In genomic region chr10:83310688-83311087, GRCh38 we compare ENCODE assay signal across 20 cellular contexts.
DNase-seq lines count a peak whose midpoint lies in the region; TF ChIP-seq lines count a peak whose summit lies in the region.
"Had no signal": no experiment of that assay in that cellular context is flagged by ENCODE, and none has a peak within 500 bp of the region (broad histone marks: within the 10 kb centered on the region; RNA-seq: fewer than 3 reads in every experiment).

No MANE protein-coding gene starts in this region.

- no peak overlapping the region for H2AK5ac ChIP-seq in H9 (ENCODE audit: insufficient read length, low read length)

- no peaks in the 10 kb centered on the region for H3K79me1 ChIP-seq in H9 (ENCODE audit: insufficient read depth, low read depth, low read length, poor library complexity, severe bottlenecking)

- no peaks in the 10 kb centered on the region for H3K4me1 ChIP-seq in H9 (ENCODE audit: insufficient read depth, low read length)
- H3K4me1 ChIP-seq: BE2C had no signal

- no peak overlapping the region for H2AFZ ChIP-seq in H9 (ENCODE audit: low read length)

- H3K4me3 Mint-ChIP-seq in H9 = no peak overlapping the region
- H3K4me3 Mint-ChIP-seq in neural crest cell = no peak overlapping the region
- H3K4me3 Mint-ChIP-seq: CD4-positive, CD25-positive, alpha-beta regulatory T cell; IgD-negative memory B cell had no signal

- no peak overlapping the region for H3K4me2 ChIP-seq in H9 (ENCODE audit: insufficient read depth, insufficient read length, low read length)

- no peak overlapping the region for H2BK120ac ChIP-seq in H9 (ENCODE audit: low read depth, low read length, poor library complexity, severe bottlenecking)

- no peak overlapping the region for H2BK20ac ChIP-seq in H9 (ENCODE audit: low read depth, low read length, poor library complexity, severe bottlenecking)

- TF ChIP-seq CTCF in C4-2B (conservative IDR thresholded peaks at IDR 0.05) (peak; percentile 22), H9 (conservative IDR thresholded peaks at IDR 0.05) (peak; percentile 45; the same call in 2 of the 3 replicates), epithelial cell of esophagus (IDR thresholded peaks at IDR 0.05; ENCODE audit: insufficient read depth, low read depth, low read length, missing control alignments) (peak; percentile 20), neural crest cell (conservative IDR thresholded peaks at IDR 0.05) (peak; percentile 29), GM10248 (IDR thresholded peaks at IDR 0.05; ENCODE audit: control extremely low read depth, extremely low read depth, low read depth, missing control alignments) (no peak)

- no peak overlapping the region for H3K14ac ChIP-seq in H9 (ENCODE audit: insufficient read depth, low read length)

- no peaks in the 10 kb centered on the region for H3K9me3 ChIP-seq in H9 (ENCODE audit: control insufficient read depth, low read depth, low read length)
- H3K9me3 ChIP-seq: BE2C, MG63 had no signal

- H3K27ac ChIP-seq in C4-2B (no peak overlapping the region), H9 (ENCODE audit: insufficient read length, low read depth, low read length) (no peak overlapping the region)

- H4K5ac ChIP-seq in H9 (ENCODE audit: insufficient read length, low read depth, low read length) = no peak overlapping the region

- H3K23ac ChIP-seq in H9 (ENCODE audit: insufficient read length, low read depth, low read length) = no peak overlapping the region

- no peak overlapping the region for H3K4ac ChIP-seq in H9 (ENCODE audit: low read depth, low read length)

- no peaks in the 10 kb centered on the region for H3K79me2 ChIP-seq in H9 (ENCODE audit: insufficient read depth, low read length)

- no peak overlapping the region for H2BK12ac ChIP-seq in H9 (ENCODE audit: insufficient read length, low read depth, low read length)

- H3K36me3 Mint-ChIP-seq in H9 (ENCODE audit: insufficient read depth in 1 of 3, low read depth in 3 of 3) (peaks cover 0 to 2% (median 0%) of the 10 kb centered on the region in 3 experiments; a peak in 1 of 7 replicates), neural crest cell (ENCODE audit: low read depth) (no peaks in the 10 kb centered on the region)
- H3K36me3 Mint-ChIP-seq: CD4-positive, CD25-positive, alpha-beta regulatory T cell; IgD-negative memory B cell had no signal

- H3K23me2 ChIP-seq in H9 (ENCODE audit: insufficient read length, low read depth, low read length, poor library complexity, severe bottlenecking) = no peaks in the 10 kb centered on the region

- H3K27me3 ChIP-seq in H9 (ENCODE audit: insufficient read depth, low read length) = no peaks in the 10 kb centered on the region
- H3K27me3 ChIP-seq: BE2C, MG63 had no signal

- CTCF ChIA-PET in GM10248 (lab: Yijun Ruan, JAX) = no interaction called here

- H3T11ph ChIP-seq in H9 (ENCODE audit: low read length) = no peak overlapping the region

- H4K91ac ChIP-seq in H9 (ENCODE audit: insufficient read length, low read depth, low read length) = no peak overlapping the region

- H2BK5ac ChIP-seq in H9 (ENCODE audit: insufficient read length, low read length) = no peak overlapping the region

- no peak overlapping the region for H3K18ac ChIP-seq in H9 (ENCODE audit: insufficient read length, low read depth, low read length)

- H3K4me1 Mint-ChIP-seq in H9 = no peaks in the 10 kb centered on the region
- H3K4me1 Mint-ChIP-seq in neural crest cell = no peaks in the 10 kb centered on the region
- H3K4me1 Mint-ChIP-seq: CD4-positive, CD25-positive, alpha-beta regulatory T cell; IgD-negative memory B cell had no signal

- H3K9me3 Mint-ChIP-seq in H9 = peaks cover 0 to 3% of the 10 kb centered on the region in 2 experiments; a peak in 1 of 5 replicates
- peaks cover 6% of the 10 kb centered on the region for H3K9me3 Mint-ChIP-seq in neural crest cell

- no peak overlapping the region for H3K9ac ChIP-seq in H9 (ENCODE audit: extremely low read depth, insufficient read length, low read length)

- no peak overlapping the region for H3K4me3 ChIP-seq in epithelial cell of esophagus (ENCODE audit: low read length)
- H3K4me3 ChIP-seq: MG63 had no signal

- H3K27me3 Mint-ChIP-seq in H9 (ENCODE audit: low read depth) (no peaks in the 10 kb centered on the region; the same call in 1 of the 2 replicates), neural crest cell (ENCODE audit: low read depth) (no peaks in the 10 kb centered on the region)
- H3K27me3 Mint-ChIP-seq: CD4-positive, CD25-positive, alpha-beta regulatory T cell; IgD-negative memory B cell had no signal

- H3K27ac Mint-ChIP-seq in H9 (no peak overlapping the region), neural crest cell (ENCODE audit: unreplicated experiment) (no peak overlapping the region)
- H3K27ac Mint-ChIP-seq: CD4-positive, CD25-positive, alpha-beta regulatory T cell; IgD-negative memory B cell had no signal

- H4K8ac ChIP-seq in H9 (replicated peaks; ENCODE audit: insufficient read length, low read depth, low read length) = no peak overlapping the region

- H3K56ac ChIP-seq in H9 (ENCODE audit: insufficient read length, low read depth, low read length) = no peak overlapping the region

- no peaks in the 10 kb centered on the region for H4K20me1 ChIP-seq in H9 (ENCODE audit: control insufficient read depth, insufficient read depth, insufficient read length)

- DNase-seq in H9 (no peak), epithelial cell of esophagus (ENCODE audit: low read depth) (no peak), neural crest cell (ENCODE audit: low read depth, low spot score) (no peak), GM10248 (ENCODE audit: extremely low spot score) (no peak)
- DNase-seq in activated T-cell treated with anti-CD3 and anti-CD28 coated beads, Interleukin-2, amount 50 U/mL, for 1 hour = no peak
- no peak for DNase-seq in activated CD4-positive, alpha-beta T cell treated with anti-CD3 and anti-CD28 coated beads, Interleukin-2, amount 50 U/mL, for 1 hour
- DNase-seq: BE2C; CD4-positive, CD25-positive, alpha-beta regulatory T cell; GOT3; MG63; NCI-H1417; NCI-H187 treated with DMSO at 0.1 percent for 48 hours; NCI-H2107; NCI-H2227 treated with DMSO at 0.1 percent for 48 hours; NCI-H510A; NCI-H748 treated with DMSO at 0.1 percent for 48 hours; NK-92 treated with Interleukin-12 subunit alpha and Interleukin-12 subunit beta, amount 100 ng/mL, for 24 hours; SIG-M5 had no signal

- H2BK15ac ChIP-seq in H9 (ENCODE audit: low read depth, low read length) = no peak overlapping the region

- POLR2A ChIA-PET in GM10248 (lab: Yijun Ruan, JAX) = no interaction called here
